Comparison of ENCODE assay signal across 34 cellular contexts in genomic region chr1:193939585-193939984, GRCh38.
"Had no signal": no experiment of that assay in that cellular context is flagged by ENCODE, and none has a peak within 500 bp of the region (broad histone marks: within the 10 kb centered on the region; RNA-seq: fewer than 3 reads in every experiment).

No MANE protein-coding gene starts in this region.

- H3K36me3 ChIP-seq: MG63 had no signal

- H3K27me3 ChIP-seq: MG63 had no signal

- H3K4me2 ChIP-seq: KMS-11 had no signal

- H3K9ac ChIP-seq: KMS-11 had no signal

- H3K27ac ChIP-seq: KMS-11 had no signal

- DNase-seq: Karpas-422, Kasumi-1, MG63, MV-4-11, NCI-H1048, NCI-H1092, NCI-H1092 treated with DMSO at 0.1 percent for 48 hours, NCI-H1105, NCI-H1105 treated with DMSO at 0.1 percent for 48 hours, NCI-H1417, NCI-H1417 treated with DMSO at 0.1 percent for 48 hours, NCI-H1436, NCI-H1436 treated with DMSO at 0.1 percent for 48 hours, NCI-H146, NCI-H1694, NCI-H1694 treated with DMSO at 0.1 percent for 48 hours, NCI-H187, NCI-H187 treated with DMSO at 0.1 percent for 48 hours, NCI-H1930, NCI-H2029, NCI-H2029 treated with DMSO at 0.1 percent for 48 hours, NCI-H2081, NCI-H2081 treated with DMSO at 0.1 percent for 48 hours, NCI-H2107, NCI-H2171, NCI-H2171 treated with DMSO at 0.1 percent for 48 hours, NCI-H2227 treated with DMSO at 0.1 percent for 48 hours, NCI-H226, NCI-H345, NCI-H446, NCI-H446 treated with DMSO at 0.1 percent for 48 hours, NCI-H510A, NCI-H510A treated with DMSO at 0.1 percent for 48 hours had no signal

- H3K9me3 ChIP-seq: MG63 had no signal

- H3K4me3 ChIP-seq: MG63 had no signal
